ENCODE assay signal across 12 cellular contexts in genomic region chr7:114212753-114213439, GRCh38.
"Had no signal": no experiment of that assay in that cellular context is flagged by ENCODE, and none has a peak within 500 bp of the region (broad histone marks: within the 10 kb centered on the region; RNA-seq: fewer than 3 reads in every experiment).

No MANE protein-coding gene starts in this region.

- DNase-seq: activated CD4-positive, alpha-beta T cell treated with anti-CD3 and anti-CD28 coated beads, Interleukin-2, amount 50 U/mL, for 4 hours; activated effector memory CD4-positive, alpha-beta T cell treated with Interleukin-2 at 50 U/mL for 16 hours; activated T-cell treated with anti-CD3 and anti-CD28 coated beads, Interleukin-2, amount 50 U/mL, for 1 hour; amniotic stem cell; dorsolateral prefrontal cortex; kidney; ovary; stimulated activated CD4-positive, alpha-beta T cell treated with anti-CD3 and anti-CD28 coated beads, Interleukin-4, amount 100 ng/mL, for 1 hour; stimulated activated CD8-positive, alpha-beta memory T cell treated with anti-CD3 and anti-CD28 coated beads, Interleukin-4, amount 100 ng/mL, for 48 hours; stimulated activated naive CD8-positive, alpha-beta T cell treated with anti-CD3 and anti-CD28 coated beads, Interleukin-15, Interleukin-2, amounts not matched to agents 100 U/mL and 50 U/mL, for 24 hours had no signal

- H3K9me3 ChIP-seq: gastroesophageal sphincter, ovary, suprapubic skin had no signal

- H3K27ac ChIP-seq: dorsolateral prefrontal cortex, gastroesophageal sphincter, ovary, suprapubic skin had no signal

- H3K4me1 ChIP-seq: suprapubic skin had no signal

- H3K27me3 ChIP-seq: gastroesophageal sphincter, ovary, suprapubic skin had no signal

- H3K4me3 ChIP-seq: dorsolateral prefrontal cortex, gastroesophageal sphincter, ovary, suprapubic skin had no signal

- H3K36me3 ChIP-seq: gastroesophageal sphincter, ovary, suprapubic skin had no signal
